ENCODE assay signal across 10 cellular contexts in the genomic region with DNA sequence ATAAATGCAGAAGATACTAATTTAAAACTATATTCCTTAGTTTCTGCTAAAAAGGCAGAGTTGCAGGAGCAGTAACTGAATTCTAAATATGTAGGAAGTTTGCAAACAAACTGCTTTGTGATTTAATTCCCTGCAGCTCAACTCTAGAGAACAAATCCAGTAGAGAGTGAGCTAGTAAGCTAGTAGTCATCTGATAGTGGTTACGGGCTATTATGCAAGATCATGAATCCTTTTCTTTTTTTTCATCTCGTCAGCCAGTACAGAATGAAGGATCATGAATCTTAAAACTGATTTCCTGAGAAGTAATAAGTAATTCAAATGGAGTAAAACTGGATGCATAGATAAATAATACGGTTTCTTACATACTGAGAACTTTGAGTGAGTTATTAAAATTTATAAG. TPM values are rescaled to one million over a fixed set of nuclear protein-coding genes. Genes with fewer than 3 reads are reported as not detected.
A peak's percentile ranks its signal among the peaks of the same experiment; 100 is the strongest.
DNase-seq lines count a peak whose midpoint lies in the region.
"Had no signal": no experiment of that assay in that cellular context is flagged by ENCODE, and none has a peak within 500 bp of the region (broad histone marks: within the 10 kb centered on the region; RNA-seq: fewer than 3 reads in every experiment).

No MANE protein-coding gene starts in this region.

- H3K36me3 ChIP-seq in adipocyte (ENCODE audit: control insufficient read depth, insufficient read depth, low read length, severe bottlenecking) (peaks cover 14% of the 10 kb centered on the region), mesendoderm (ENCODE audit: control insufficient read depth, insufficient read depth, low read length) (no peaks in the 10 kb centered on the region)
- H3K36me3 ChIP-seq: adrenal gland had no signal

- H3K79me2 ChIP-seq in mesendoderm (ENCODE audit: control insufficient read depth, insufficient read depth, low read length): peaks cover 7% of the 10 kb centered on the region

- H2BK5ac ChIP-seq in mesendoderm (ENCODE audit: low read length): no peak overlapping the region

- H3K9ac ChIP-seq in adipocyte (ENCODE audit: low read length) (no peak overlapping the region), mesendoderm (ENCODE audit: low read length) (no peak overlapping the region)

- H3K27me3 ChIP-seq in adipocyte (replicated peaks; ENCODE audit: control insufficient read depth, insufficient read depth, low read length) (no peaks in the 10 kb centered on the region), mesendoderm (ENCODE audit: insufficient read depth, low read length, poor library complexity) (no peaks in the 10 kb centered on the region)
- H3K27me3 ChIP-seq: adrenal gland had no signal

- no peaks in the 10 kb centered on the region for H3K79me1 ChIP-seq in mesendoderm (ENCODE audit: low read length)

- no peak overlapping the region for H3K4me2 ChIP-seq in mesendoderm (ENCODE audit: low read length)

- DNase-seq in DMS53 (lab: John Stamatoyannopoulos, UW) (peak; percentile 75), LHCN-M2 (ENCODE audit: low read depth) (peak; percentile 65), adipocyte (ENCODE audit: low read depth) (peak; percentile 69), myocyte (ENCODE audit: low read depth) (peak; percentile 42), posterior vena cava (ENCODE audit: low spot score) (no peak), mesendoderm (no peak), HPDE6-E6E7 (ENCODE audit: extremely low spot score) (no peak)
- DNase-seq: adrenal gland, NCI-H82, occipital lobe had no signal

- WGBS in mesendoderm (ENCODE audit: extremely low coverage, insufficient coverage, low lambda C conversion rate): no CpG with 5 or more reads among the region's 3 CpGs

- H3K18ac ChIP-seq in mesendoderm (ENCODE audit: low read length): no peak overlapping the region

- no peak overlapping the region for H2BK15ac ChIP-seq in mesendoderm (replicated peaks; ENCODE audit: low read depth)

- H3K27ac ChIP-seq in mesendoderm (ENCODE audit: low read depth, low read length): no peak overlapping the region
- H3K27ac ChIP-seq: adrenal gland had no signal

- no peak overlapping the region for H3K4ac ChIP-seq in mesendoderm (ENCODE audit: low read depth, low read length)

- intact Hi-C loops in posterior vena cava (cut with DNase I): no loop called here

- H3K56ac ChIP-seq in mesendoderm (ENCODE audit: low read length): no peak overlapping the region

- H3K4me3 ChIP-seq in adipocyte (ENCODE audit: low read length) (no peak overlapping the region), mesendoderm (ENCODE audit: low read length) (no peak overlapping the region)
- H3K4me3 ChIP-seq: adrenal gland had no signal

- H4K8ac ChIP-seq in mesendoderm (ENCODE audit: low read depth, low read length): no peak overlapping the region

- no peaks in the 10 kb centered on the region for H3K9me3 ChIP-seq in adipocyte (ENCODE audit: control insufficient read depth, low read length)
- H3K9me3 ChIP-seq: adrenal gland had no signal

- H2BK120ac ChIP-seq in mesendoderm (ENCODE audit: low read depth, low read length): no peak overlapping the region

- H2AK5ac ChIP-seq in mesendoderm (ENCODE audit: low read length): no peak overlapping the region

- no peak overlapping the region for H4K5ac ChIP-seq in mesendoderm (ENCODE audit: low read length)

- H3K4me1 ChIP-seq in adipocyte (ENCODE audit: control insufficient read depth, insufficient read depth, low read length) (peaks cover 24% of the 10 kb centered on the region), mesendoderm (ENCODE audit: control insufficient read depth, low read depth, low read length) (no peaks in the 10 kb centered on the region)

- H3K23ac ChIP-seq in mesendoderm (ENCODE audit: low read length): no peak overlapping the region

RNA-seq across cellular contexts. Expression of gene DPH5, which starts 3.3 kb away (rescaled TPM):
- total RNA-seq in LHCN-M2 (2014; rRNA removed) (38.9 and 41.2 TPM in 2 replicates), myocyte (42.2 and 49.7 TPM in 2 replicates), posterior vena cava (10 to 100 TPM; 13.6 to 18.6 TPM)
- polyA plus RNA-seq in LHCN-M2 (2012): 36.1 TPM
- 38.7 TPM for polyA plus RNA-seq in myocyte (2012)
- 49.4 TPM for polyA plus RNA-seq in mesendoderm (2013, experiment 1 of 2)
- 49.3 TPM for polyA plus RNA-seq in mesendoderm (2013, experiment 2 of 2)

Comparison
In these comparisons a context has a peak if more than half of its experiments do, and no peak if none do; other contexts are left out.
1. DNase-seq: peak in DMS53 (single experiment), LHCN-M2 (single experiment), adipocyte (single experiment) and myocyte (single experiment); none in posterior vena cava (single experiment), mesendoderm (single experiment) and HPDE6-E6E7 (single experiment).